ENCODE assay signal across 18 cellular contexts in genomic region chr13:87903568-87903967, GRCh38.
A peak's percentile ranks its signal among the peaks of the same experiment; 100 is the strongest.
DNase-seq lines count a peak whose midpoint lies in the region; ATAC-seq and TF ChIP-seq lines count a peak whose summit lies in the region.
"Had no signal": no experiment of that assay in that cellular context is flagged by ENCODE, and none has a peak within 500 bp of the region (broad histone marks: within the 10 kb centered on the region; RNA-seq: fewer than 3 reads in every experiment).

No MANE protein-coding gene starts in this region.

- TF ChIP-seq CTCF in body of pancreas (IDR thresholded peaks at IDR 0.05), result no peak
- TF ChIP-seq CTCF in retinal pigment epithelial cell (conservative IDR thresholded peaks at IDR 0.05; ENCODE audit: low read depth, low read length), result no peak

- H3K18ac ChIP-seq in mesenchymal stem cell (ENCODE audit: low read depth in 1 of 2, low read length in 2 of 2), result no peak overlapping the region

- H3K4me1 ChIP-seq in body of pancreas (peaks cover 10% of the 10 kb centered on the region), iPS-20b (ENCODE audit: insufficient read depth, low read length) (no peaks in the 10 kb centered on the region), mesenchymal stem cell (ENCODE audit: control insufficient read depth, insufficient read depth, low read depth, low read length) (no peaks in the 10 kb centered on the region)
- H3K4me1 ChIP-seq: BLaER1, Caco-2 had no signal

- no peaks in the 10 kb centered on the region for H3K36me3 ChIP-seq in body of pancreas (replicated peaks in 1 of 2; ENCODE audit: insufficient read depth in 1 of 2, low read depth in 2 of 2)
- H3K36me3 ChIP-seq in iPS-20b (ENCODE audit: insufficient read depth, low read depth, low read length), result no peaks in the 10 kb centered on the region
- no peaks in the 10 kb centered on the region for H3K36me3 ChIP-seq in mesenchymal stem cell (ENCODE audit: control insufficient read depth in 1 of 2, insufficient read depth in 2 of 2, low read depth in 1 of 2, low read length in 2 of 2)
- H3K36me3 ChIP-seq: BLaER1 had no signal

- peak overlapping the region in 1 of 4 donors; percentile 50 for H3K27ac ChIP-seq in body of pancreas
- no peak overlapping the region for H3K27ac ChIP-seq in iPS-20b (ENCODE audit: low read length)
- no peak overlapping the region for H3K27ac ChIP-seq in mesenchymal stem cell (ENCODE audit: low read length, poor library complexity, severe bottlenecking)
- H3K27ac ChIP-seq: 22Rv1, BLaER1, C4-2B had no signal

- H2AK5ac ChIP-seq in mesenchymal stem cell (ENCODE audit: low read length, severe bottlenecking), result no peak overlapping the region

- H2BK12ac ChIP-seq in mesenchymal stem cell (ENCODE audit: low read length in 2 of 2), result no peak overlapping the region

- no peak for TF ChIP-seq POLR2A in body of pancreas (IDR thresholded peaks at IDR 0.05)

- no peak overlapping the region for H3K23ac ChIP-seq in mesenchymal stem cell (ENCODE audit: low read length in 2 of 2)

- H3K79me1 ChIP-seq in mesenchymal stem cell (replicated peaks; ENCODE audit: low read length, poor library complexity, severe bottlenecking), result no peaks in the 10 kb centered on the region

- H3K4me3 ChIP-seq in body of pancreas (no peak overlapping the region), iPS-20b (ENCODE audit: low read length) (no peak overlapping the region), retinal pigment epithelial cell (ENCODE audit: low read length) (no peak overlapping the region), mesenchymal stem cell (ENCODE audit: insufficient read depth in 1 of 2, low read depth in 1 of 2, low read length in 2 of 2) (no peak overlapping the region)
- H3K4me3 ChIP-seq: BLaER1 had no signal

- H3K4me2 ChIP-seq in mesenchymal stem cell (ENCODE audit: low read length, poor library complexity, severe bottlenecking), result no peak overlapping the region
- H3K4me2 ChIP-seq: BLaER1 had no signal

- H2BK15ac ChIP-seq in mesenchymal stem cell (ENCODE audit: low read depth, poor library complexity, severe bottlenecking), result no peak overlapping the region

- no peak overlapping the region for H3K4ac ChIP-seq in mesenchymal stem cell (ENCODE audit: low read depth in 1 of 2, low read length in 2 of 2)

- H3K9me3 ChIP-seq in body of pancreas, result no peaks in the 10 kb centered on the region
- H3K9me3 ChIP-seq in iPS-20b (ENCODE audit: insufficient read depth, low read depth, low read length), result no peaks in the 10 kb centered on the region
- peaks cover 4% of the 10 kb centered on the region for H3K9me3 ChIP-seq in mesenchymal stem cell (ENCODE audit: control insufficient read depth, low read length)
- H3K9me3 ChIP-seq: BLaER1, Caco-2 had no signal

- intact Hi-C loops in body of pancreas (cut with DNase I), result no loop called here

- no peak overlapping the region for H2BK5ac ChIP-seq in mesenchymal stem cell (ENCODE audit: low read depth, low read length, poor library complexity, severe bottlenecking)

- H4K91ac ChIP-seq in mesenchymal stem cell (ENCODE audit: low read length), result no peak overlapping the region

- H3K27me3 ChIP-seq in body of pancreas (no peaks in the 10 kb centered on the region), iPS-20b (ENCODE audit: insufficient read depth, low read length) (no peaks in the 10 kb centered on the region), mesenchymal stem cell (ENCODE audit: control insufficient read depth in 1 of 2, insufficient read depth in 1 of 2, low read length in 2 of 2) (no peaks in the 10 kb centered on the region)
- H3K27me3 ChIP-seq: BLaER1 had no signal

- peak overlapping the region; percentile 38; the same call in 1 of the 2 replicates for H3K9ac ChIP-seq in iPS-20b (ENCODE audit: low read depth, low read length)
- no peak overlapping the region for H3K9ac ChIP-seq in mesenchymal stem cell (ENCODE audit: low read length)
- H3K9ac ChIP-seq: BLaER1 had no signal

- DNase-seq in NCI-H446 treated with DMSO at 0.1 percent for 48 hours (lab: John Stamatoyannopoulos, UW) (peak; percentile 0), NCI-H446 (lab: John Stamatoyannopoulos, UW) (no peak), body of pancreas (no peak), retinal pigment epithelial cell (ENCODE audit: low read depth) (peak; percentile 81), mesenchymal stem cell (no peak)
- DNase-seq in activated CD8-positive, alpha-beta memory T cell treated with anti-CD3 and anti-CD28 coated beads, Interleukin-2, amount 50 U/mL, for 48 hours, result no peak
- DNase-seq: Caco-2; CD4-positive, CD25-positive, alpha-beta regulatory T cell; CD8-positive, alpha-beta T cell; DMS153; DND-41; H7; HCEC 1CT had no signal

- peak; percentile 42 for ATAC-seq in body of pancreas
- ATAC-seq in HG03378 (IDR thresholded peaks at IDR 0.05; ENCODE audit: unreplicated experiment), result no peak
- ATAC-seq: CD8-positive, alpha-beta T cell had no signal

- H2AFZ ChIP-seq in mesenchymal stem cell (ENCODE audit: low read depth, low read length), result no peak overlapping the region

- H2BK120ac ChIP-seq in mesenchymal stem cell (ENCODE audit: low read depth, low read length), result no peak overlapping the region

- H3K14ac ChIP-seq in mesenchymal stem cell (ENCODE audit: low read length in 2 of 2), result no peak overlapping the region

- H4K8ac ChIP-seq in mesenchymal stem cell (ENCODE audit: low read length), result no peak overlapping the region

Comparison
In these comparisons a context has a peak if more than half of its experiments do, and no peak if none do; other contexts are left out.
1. DNase-seq: peak in NCI-H446 treated with DMSO at 0.1 percent for 48 hours (single experiment) and retinal pigment epithelial cell (single experiment); none in NCI-H446 (0 of 2), body of pancreas (0 of 4), activated CD8-positive, alpha-beta memory T cell treated with anti-CD3 and anti-CD28 coated beads, Interleukin-2, amount 50 U/mL, for 48 hours (single experiment) and mesenchymal stem cell (single experiment).